11 cellular contexts compared by ENCODE assay signal in genomic region chr11:65213322-65214211, GRCh38. TPM values are rescaled to one million over a fixed set of nuclear protein-coding genes. Genes with fewer than 3 reads are reported as not detected.
DNase-seq lines count a peak whose midpoint lies in the region; ATAC-seq, FAIRE-seq and TF ChIP-seq lines count a peak whose summit lies in the region.
"Had no signal": no experiment of that assay in that cellular context is flagged by ENCODE, and none has a peak within 500 bp of the region (broad histone marks: within the 10 kb centered on the region; RNA-seq: fewer than 3 reads in every experiment).

No MANE protein-coding gene starts in this region.

- no peak overlapping the region for H3K27ac ChIP-seq in endodermal cell (ENCODE audit: low read depth, low read length)
- H3K27ac ChIP-seq: thoracic aorta had no signal

- peaks cover 24% of the 10 kb centered on the region for H3K36me3 Mint-ChIP-seq in endodermal cell (ENCODE audit: low read depth)

- peaks cover 5% of the 10 kb centered on the region for H3K4me1 ChIP-seq in endodermal cell (ENCODE audit: control insufficient read depth, insufficient read depth, low read length)

- H3K9me3 ChIP-seq in endodermal cell (ENCODE audit: control insufficient read depth, low read length): no peaks in the 10 kb centered on the region
- H3K9me3 ChIP-seq: thoracic aorta had no signal

- TF ChIP-seq CTCF in endodermal cell (conservative IDR thresholded peaks at IDR 0.05) (no peak), D721Med (IDR thresholded peaks at IDR 0.05; ENCODE audit: insufficient read depth, missing control alignments) (no peak)

- H3K4me1 Mint-ChIP-seq in endodermal cell: peaks cover 15% of the 10 kb centered on the region

- H3K9me3 Mint-ChIP-seq in endodermal cell: no peaks in the 10 kb centered on the region

- H3K4me3 Mint-ChIP-seq in endodermal cell: no peak overlapping the region

- H3K36me3 ChIP-seq in endodermal cell (ENCODE audit: control insufficient read depth, insufficient read depth, low read length): peaks cover 34% of the 10 kb centered on the region

- no peaks in the 10 kb centered on the region for H3K27me3 ChIP-seq in endodermal cell (ENCODE audit: control insufficient read depth, insufficient read depth, low read length, poor library complexity, severe bottlenecking)

- H3K4me3 ChIP-seq in endodermal cell (ENCODE audit: low read length): no peak overlapping the region
- H3K4me3 ChIP-seq: thoracic aorta had no signal

- peak overlapping the region; percentile 74 for H3K27ac Mint-ChIP-seq in endodermal cell

- H3K27me3 Mint-ChIP-seq in endodermal cell (ENCODE audit: insufficient read depth): no peaks in the 10 kb centered on the region

- no peak for FAIRE-seq in D721Med (lab: Jason Lieb, UNC)
- FAIRE-seq: keratinocyte had no signal

- no peak for ATAC-seq in GM18873 (IDR thresholded peaks at IDR 0.05; ENCODE audit: low FRiP score, unreplicated experiment)

- no peak overlapping the region for H3K9ac ChIP-seq in endodermal cell (ENCODE audit: extremely low read depth, low read length, poor library complexity, severe bottlenecking)

- 76 to 81% methylated on average over 10 to 26 of the region's 26 CpGs for WGBS in endodermal cell (ENCODE audit: insufficient coverage in 1 of 2, insufficient read length in 1 of 2), 2 experiments

- DNase-seq in NCI-H748 (lab: John Stamatoyannopoulos, UW; ENCODE audit: unreplicated experiment) (peak; percentile 20), NCI-H748 treated with DMSO at 0.1 percent for 48 hours (lab: John Stamatoyannopoulos, UW) (no peak), NCI-H69 (lab: John Stamatoyannopoulos, UW) (peak; percentile 55), endodermal cell (peak; percentile 81), renal cortical epithelial cell (ENCODE audit: low read depth) (peak; percentile 6), DMS114 treated with DMSO at 0.1 percent for 48 hours (lab: John Stamatoyannopoulos, UW; ENCODE audit: unreplicated experiment) (no peak), D721Med (ENCODE audit: insufficient read length, low spot score) (no peak)
- DNase-seq: NCI-H1694 had no signal

RNA-seq across cellular contexts. Expression of gene CAPN1, which starts 31.8 kb away (rescaled TPM):
- total RNA-seq in endodermal cell (100 to 1,000 TPM; 183 to 223 TPM), renal cortical epithelial cell (223 and 251 TPM in 2 replicates)
- polyA plus RNA-seq in endodermal cell (2013, experiment 1 of 2): 76.6 TPM
- polyA plus RNA-seq in endodermal cell (2013, experiment 2 of 2): 72.5 TPM

RNA-seq across cellular contexts. Expression of gene SPDYC, which starts 43.5 kb away (rescaled TPM):
- total RNA-seq in endodermal cell (under 1 TPM in 1 of 2 donors, not detected in 1; 0.46 TPM), renal cortical epithelial cell (not detected in 2 replicates)
- polyA plus RNA-seq in endodermal cell (2013, experiment 1 of 2): not detected
- polyA plus RNA-seq in endodermal cell (2013, experiment 2 of 2): not detected
- total RNA-seq: thoracic aorta had no signal
- polyA plus RNA-seq: keratinocyte had no signal

RNA-seq across cellular contexts. Expression of gene POLA2, which starts 48.2 kb away (rescaled TPM):
- total RNA-seq in endodermal cell (10 to 100 TPM; 42.2 to 65.0 TPM), renal cortical epithelial cell (3.2 and 7.1 TPM in 2 replicates)
- 46.3 TPM for polyA plus RNA-seq in endodermal cell (2013, experiment 1 of 2)
- polyA plus RNA-seq in endodermal cell (2013, experiment 2 of 2): 44.3 TPM

Comparison
In these comparisons a context has a peak if more than half of its experiments do, and no peak if none do; other contexts are left out.
1. DNase-seq: peak in NCI-H748 (single experiment), NCI-H69 (single experiment), endodermal cell (single experiment) and renal cortical epithelial cell (single experiment); none in NCI-H748 treated with DMSO at 0.1 percent for 48 hours (single experiment), DMS114 treated with DMSO at 0.1 percent for 48 hours (single experiment) and D721Med (single experiment).